Comparison of ENCODE assay signal across 24 cellular contexts in genomic region chrX:66622209-66622608, GRCh38. TPM values are rescaled to one million over a fixed set of nuclear protein-coding genes. Genes with fewer than 3 reads are reported as not detected.
"Had no signal": no experiment of that assay in that cellular context is flagged by ENCODE, and none has a peak within 500 bp of the region (broad histone marks: within the 10 kb centered on the region; RNA-seq: fewer than 3 reads in every experiment).

No MANE protein-coding gene starts in this region.

- H3K4me2 ChIP-seq: hepatocyte, neural progenitor cell had no signal

- DNase-seq: activated CD4-positive, alpha-beta T cell treated with anti-CD3 and anti-CD28 coated beads, Interleukin-2, amount 10 ng/mL, durations not matched to agents 7 days and 5 days; activated CD4-positive, CD25-positive, alpha-beta regulatory T cell treated with anti-CD3 and anti-CD28 coated beads, Interleukin-2, amount 50 U/mL, for 72 hours; activated CD8-positive, alpha-beta T cell treated with anti-CD3 and anti-CD28 coated beads, Interleukin-2, amount 10 ng/mL, durations not matched to agents 7 days and 5 days; activated naive CD4-positive, alpha-beta T cell treated with Interleukin-2 at 50 U/mL for 16 hours; activated naive CD8-positive, alpha-beta T cell treated with anti-CD3 and anti-CD28 coated beads, Interleukin-2, amount 10 ng/mL, durations not matched to agents 7 days and 5 days; amygdala; cerebellar nuclear complex; glutamatergic neuron; immature natural killer cell; kidney glomerular epithelial cell; left lung; naive thymus-derived CD8-positive, alpha-beta T cell; retina; stimulated activated CD4-positive, alpha-beta T cell treated with anti-CD3 and anti-CD28 coated beads, Interleukin-1b, Interleukin-23, amount 100 ng/mL, for 48 hours; substantia nigra; thyroid gland; upper lobe of right lung; WERI-Rb-1 had no signal

- H3K36me3 ChIP-seq: left lung, neural progenitor cell, thyroid gland, upper lobe of right lung, WERI-Rb-1 had no signal

- H3K9me3 ChIP-seq: left lung, thyroid gland, upper lobe of right lung had no signal

- H2AFZ ChIP-seq: hepatocyte, neural progenitor cell had no signal

- H3K27ac ChIP-seq: coronary artery, epithelial cell of prostate, hepatocyte, left lung, neural progenitor cell, thyroid gland, upper lobe of right lung, WERI-Rb-1 had no signal

- H3K4me3 ChIP-seq: coronary artery, hepatocyte, left lung, lung, neural progenitor cell, thyroid gland, upper lobe of right lung had no signal

- H3K9ac ChIP-seq: neural progenitor cell had no signal

- H3K4me1 ChIP-seq: left lung, neural progenitor cell, thyroid gland, upper lobe of right lung had no signal

- ATAC-seq: activated CD8-positive, alpha-beta T cell treated with anti-CD3 and anti-CD28 coated beads, Interleukin-2, amount 10 ng/mL, durations not matched to agents 7 days and 5 days; activated T-helper 17 cell treated with anti-CD3 and anti-CD28 coated beads, Interleukin-2, amount 50 U/mL, for 72 hours; left lung; naive thymus-derived CD8-positive, alpha-beta T cell; upper lobe of right lung had no signal

- H3K27me3 ChIP-seq: hepatocyte, left lung, neural progenitor cell, thyroid gland, upper lobe of right lung had no signal

RNA-seq across cellular contexts. Expression of gene EDA2R, which starts 16.7 kb away (rescaled TPM):
- polyA plus RNA-seq: immature natural killer cell had no signal
